Comparison of ENCODE assay signal across 24 cellular contexts in the genomic region with DNA sequence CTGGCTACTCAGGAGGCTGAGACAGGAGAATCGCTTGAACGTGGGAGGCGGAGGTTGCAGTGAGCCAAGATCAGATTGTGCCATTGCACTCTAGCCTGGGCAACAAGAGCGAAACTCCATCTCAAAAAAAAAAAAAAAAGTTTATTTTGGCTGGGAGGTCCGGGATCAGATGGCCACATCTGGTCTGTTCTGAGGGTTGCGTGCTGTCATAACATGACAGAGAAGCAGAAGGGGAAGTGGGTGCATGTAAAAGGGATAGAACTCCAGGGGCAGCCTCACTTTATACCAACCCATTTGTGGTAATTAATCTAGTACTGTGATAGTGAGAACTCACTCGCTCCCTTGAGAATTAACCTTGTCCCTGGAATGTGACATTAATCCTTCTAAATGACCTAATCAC.
DNase-seq lines count a peak whose midpoint lies in the region; ATAC-seq and TF ChIP-seq lines count a peak whose summit lies in the region.
"Had no signal": no experiment of that assay in that cellular context is flagged by ENCODE, and none has a peak within 500 bp of the region (broad histone marks: within the 10 kb centered on the region; RNA-seq: fewer than 3 reads in every experiment).

No MANE protein-coding gene starts in this region.

- peak overlapping the region; percentile 68 for H3K4me2 ChIP-seq in OCI-LY3 (ENCODE audit: low read length)

- no peak for TF ChIP-seq CTCF in OCI-LY3 (IDR thresholded peaks at IDR 0.05; ENCODE audit: low read depth, low read length)
- TF ChIP-seq CTCF in WERI-Rb-1 (IDR thresholded peaks at IDR 0.05; ENCODE audit: low read depth, low read length) = no peak

- H2AFZ ChIP-seq in OCI-LY3 (ENCODE audit: low read depth, low read length) = no peak overlapping the region

- peaks cover 63% of the 10 kb centered on the region for H3K4me1 ChIP-seq in OCI-LY3 (ENCODE audit: low read length)

- intact Hi-C loops in posterior vena cava (cut with DNase I) = no loop called here

- ATAC-seq in HG02610 (IDR thresholded peaks at IDR 0.05; ENCODE audit: unreplicated experiment) (peak; percentile 60), HG03457 (IDR thresholded peaks at IDR 0.05; ENCODE audit: unreplicated experiment) (no peak), HG03175 (IDR thresholded peaks at IDR 0.05; ENCODE audit: unreplicated experiment) (no peak)
- ATAC-seq: activated CD8-positive, alpha-beta memory T cell treated with anti-CD3 and anti-CD28 coated beads, Interleukin-2, amount 10 ng/mL, durations not matched to agents 7 days and 5 days; activated T-cell treated with anti-CD3 and anti-CD28 coated beads, Interleukin-2, amount 50 U/mL, for 72 hours; foreskin keratinocyte; HCT116 had no signal

- peak overlapping the region; percentile 26; the same call in 1 of the 2 replicates for H3K27ac ChIP-seq in OCI-LY3 (ENCODE audit: low read length)
- no peak overlapping the region for H3K27ac ChIP-seq in WERI-Rb-1
- H3K27ac ChIP-seq: foreskin keratinocyte, skin epidermis had no signal

- H3K36me3 ChIP-seq in OCI-LY3 (replicated peaks; ENCODE audit: low read depth, low read length) = no peaks in the 10 kb centered on the region
- H3K36me3 ChIP-seq in WERI-Rb-1 = no peaks in the 10 kb centered on the region

- H3K9me3 ChIP-seq in OCI-LY3 (ENCODE audit: insufficient read depth, low read length) = no peaks in the 10 kb centered on the region
- no peaks in the 10 kb centered on the region for H3K9me3 ChIP-seq in WERI-Rb-1 (ENCODE audit: severe bottlenecking)

- peak overlapping the region; percentile 27; the same call in 1 of the 2 replicates for H3K9ac ChIP-seq in OCI-LY3 (ENCODE audit: low read length)

- no peaks in the 10 kb centered on the region for H3K27me3 ChIP-seq in OCI-LY3 (ENCODE audit: low read depth, low read length)
- H3K27me3 ChIP-seq in WERI-Rb-1 (ENCODE audit: insufficient read depth, low read depth, severe bottlenecking) = no peaks in the 10 kb centered on the region
- H3K27me3 ChIP-seq: foreskin keratinocyte had no signal

- H3K4me3 ChIP-seq in OCI-LY3 (ENCODE audit: low read length) = peak overlapping the region; percentile 42
- no peak overlapping the region for H3K4me3 ChIP-seq in WERI-Rb-1 (ENCODE audit: low read depth, low read length)
- H3K4me3 ChIP-seq: skin epidermis had no signal

- no peaks in the 10 kb centered on the region for H4K20me1 ChIP-seq in OCI-LY3 (ENCODE audit: insufficient read depth, low read length)

- H3K79me2 ChIP-seq in OCI-LY3 (ENCODE audit: low read length) = peaks cover 25% of the 10 kb centered on the region

- DNase-seq in NCI-H2171 treated with DMSO at 0.1 percent for 48 hours (lab: John Stamatoyannopoulos, UW) (peak; percentile 51), NCI-H2171 (lab: John Stamatoyannopoulos, UW) (no peak), posterior vena cava (ENCODE audit: low spot score) (peak; percentile 47), WERI-Rb-1 (no peak)
- DNase-seq: activated CD4-positive, alpha-beta T cell treated with anti-CD3 and anti-CD28 coated beads, Interleukin-2, amount 50 U/mL, for 1 hour; activated CD8-positive, alpha-beta memory T cell treated with anti-CD3 and anti-CD28 coated beads, Interleukin-2, amount 10 ng/mL, durations not matched to agents 7 days and 5 days; activated naive CD4-positive, alpha-beta T cell treated with Interleukin-2 at 50 U/mL for 16 hours; activated T-cell treated with anti-CD3 and anti-CD28 coated beads, Interleukin-2, amount 50 U/mL, for 72 hours; COR-L47; effector memory CD4-positive, alpha-beta T cell; foreskin keratinocyte; left cardiac atrium; mesenchymal stem cell; MM.1S; naive B cell; NCI-H1694; NCI-H526 treated with DMSO at 0.1 percent for 48 hours; stimulated activated CD4-positive, alpha-beta T cell treated with anti-CD3 and anti-CD28 coated beads, Interleukin-1b, Interleukin-23, amount 100 ng/mL, for 48 hours had no signal

Comparison
In these comparisons a context has a peak if more than half of its experiments do, and no peak if none do; other contexts are left out.
1. DNase-seq: peak in NCI-H2171 treated with DMSO at 0.1 percent for 48 hours (single experiment) and posterior vena cava (single experiment); none in NCI-H2171 (single experiment) and WERI-Rb-1 (single experiment).